In genomic region chr6:36662827-36663256, GRCh38 we compare ENCODE assay signal across 1 cellular context.
TF ChIP-seq lines count a peak whose summit lies in the region.

No MANE protein-coding gene starts in this region.

TF ChIP-seq in HepG2, 621 proteins besides CTCF, POLR2A, EP300 and RAD21 (continued from another document and continues in another):
- TF ChIP-seq PRDM15 (CRISPR knock-in tag; IDR thresholded peaks at IDR 0.05), result no peak
- TF ChIP-seq ATF4 (CRISPR knock-in tag; IDR thresholded peaks at IDR 0.05), result peak in 1 of 2 experiments; percentile 82; a peak in 2 of 4 replicates
- no peak for TF ChIP-seq ZNF639 (CRISPR knock-in tag; conservative IDR thresholded peaks at IDR 0.05)
- TF ChIP-seq EEA1 (CRISPR knock-in tag; IDR thresholded peaks at IDR 0.05; ENCODE audit: borderline replicate concordance), result no peak
- TF ChIP-seq ZNF788 (CRISPR knock-in tag; IDR thresholded peaks at IDR 0.05; ENCODE audit: borderline replicate concordance), result 0 out of 2 replicates have a peak, but pooled peaks have one; percentile 4
- TF ChIP-seq HDAC2 (CRISPR knock-in tag; IDR thresholded peaks at IDR 0.05), result peak; percentile 35; the same call in 1 of the 2 replicates
- TF ChIP-seq RBFOX2 (IDR thresholded peaks at IDR 0.05; ENCODE audit: low read depth, low read length), result no peak
- TF ChIP-seq DMTF1 (CRISPR knock-in tag; IDR thresholded peaks at IDR 0.05), result no peak
- TF ChIP-seq ZNF337 (CRISPR knock-in tag; IDR thresholded peaks at IDR 0.05; ENCODE audit: borderline replicate concordance, low read depth), result no peak
- TF ChIP-seq EED (CRISPR knock-in tag; IDR thresholded peaks at IDR 0.05), result no peak
- TF ChIP-seq ZSCAN31 (CRISPR knock-in tag; IDR thresholded peaks at IDR 0.05; ENCODE audit: low read depth), result no peak
- TF ChIP-seq TRIM24 (CRISPR knock-in tag; IDR thresholded peaks at IDR 0.05), result peak; percentile 58; the same call in 1 of the 2 replicates
- TF ChIP-seq FOXA1 (IDR thresholded peaks at IDR 0.05), result no peak
- TF ChIP-seq FOXA1 (CRISPR knock-in tag; IDR thresholded peaks at IDR 0.05), result no peak
- TF ChIP-seq BCL6 (CRISPR knock-in tag; IDR thresholded peaks at IDR 0.05), result 0 out of 2 replicates have a peak, but pooled peaks have one; percentile 37
- no peak for TF ChIP-seq REPIN1 (CRISPR knock-in tag; IDR thresholded peaks at IDR 0.05; ENCODE audit: borderline replicate concordance, low read depth)
- peak; percentile 26 for TF ChIP-seq SAP130 (CRISPR knock-in tag; IDR thresholded peaks at IDR 0.05; ENCODE audit: low read depth)
- no peak for TF ChIP-seq ZNF574 (CRISPR knock-in tag; IDR thresholded peaks at IDR 0.05)
- TF ChIP-seq ZNF331 (CRISPR knock-in tag; IDR thresholded peaks at IDR 0.05), result no peak
- TF ChIP-seq KDM5B (CRISPR knock-in tag; IDR thresholded peaks at IDR 0.05; ENCODE audit: borderline replicate concordance), result 0 out of 2 replicates have a peak, but pooled peaks have one; percentile 43
- TF ChIP-seq ETV5 (CRISPR knock-in tag; IDR thresholded peaks at IDR 0.05; ENCODE audit: borderline replicate concordance), result no peak
- no peak for TF ChIP-seq ZNF136 (CRISPR knock-in tag; IDR thresholded peaks at IDR 0.05; ENCODE audit: low read depth)
- 0 out of 2 replicates have a peak, but pooled peaks have one; percentile 23 for TF ChIP-seq NCOA2 (CRISPR knock-in tag; IDR thresholded peaks at IDR 0.05)
- no peak for TF ChIP-seq TMF1 (CRISPR knock-in tag; IDR thresholded peaks at IDR 0.05; ENCODE audit: low read depth)
- TF ChIP-seq AFF4 (CRISPR knock-in tag; IDR thresholded peaks at IDR 0.05), result no peak
- no peak for TF ChIP-seq PAF1 (CRISPR knock-in tag; IDR thresholded peaks at IDR 0.05)
- no peak for TF ChIP-seq ZNF329 (CRISPR knock-in tag; IDR thresholded peaks at IDR 0.05; ENCODE audit: low read depth)
- 0 out of 2 replicates have a peak, but pooled peaks have one; percentile 35 for TF ChIP-seq SNAPC4 (CRISPR knock-in tag; IDR thresholded peaks at IDR 0.05)
- TF ChIP-seq CBX5 (CRISPR knock-in tag; IDR thresholded peaks at IDR 0.05; ENCODE audit: borderline replicate concordance), result peak; percentile 69; the same call in 1 of the 2 replicates
- TF ChIP-seq ZNF687 (CRISPR knock-in tag; IDR thresholded peaks at IDR 0.05), result no peak
- TF ChIP-seq ZNF3 (CRISPR knock-in tag; IDR thresholded peaks at IDR 0.05), result no peak
